In the genomic region with DNA sequence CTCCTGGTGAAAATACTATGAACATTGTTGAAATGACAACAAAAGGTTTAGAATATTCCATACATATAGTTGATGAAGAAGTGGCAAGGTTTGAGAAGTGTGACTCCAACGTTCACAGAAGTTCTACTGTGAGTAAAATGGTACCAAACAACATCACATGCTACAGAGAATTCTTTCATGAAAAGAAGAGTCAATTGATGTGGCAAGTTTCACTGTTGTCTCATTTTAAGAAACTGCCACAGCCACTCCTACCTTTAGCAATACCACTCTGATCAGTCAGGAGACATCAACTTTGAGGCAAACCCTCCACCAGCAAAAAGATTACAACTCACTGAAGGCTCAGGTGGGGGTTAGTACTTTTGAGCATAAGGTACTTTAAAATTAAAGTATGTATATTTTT, we compare ENCODE assay signal across 16 cellular contexts.
DNase-seq lines count a peak whose midpoint lies in the region; ATAC-seq, FAIRE-seq and TF ChIP-seq lines count a peak whose summit lies in the region.
"Had no signal": no experiment of that assay in that cellular context is flagged by ENCODE, and none has a peak within 500 bp of the region (broad histone marks: within the 10 kb centered on the region; RNA-seq: fewer than 3 reads in every experiment).

No MANE protein-coding gene starts in this region.

- H3K36me3 Mint-ChIP-seq in activated T-cell treated with anti-CD3 and anti-CD28 coated beads, Interleukin-2, amount 50 U/mL, for 24 hours (ENCODE audit: low read depth), result no peaks in the 10 kb centered on the region
- no peaks in the 10 kb centered on the region for H3K36me3 Mint-ChIP-seq in activated T-helper 17 cell treated with anti-CD3 and anti-CD28 coated beads, Interleukin-2, amount 50 U/mL, for 72 hours (ENCODE audit: low read depth)
- H3K36me3 Mint-ChIP-seq in stimulated activated effector memory CD8-positive, alpha-beta T cell treated with anti-CD3 and anti-CD28 coated beads, Interleukin-12 subunit alpha, Interleukin-12 subunit beta, amount 100 ng/mL, for 72 hours, result no peaks in the 10 kb centered on the region
- H3K36me3 Mint-ChIP-seq: CD4-positive, CD25-positive, alpha-beta regulatory T cell; CD8-positive, alpha-beta T cell had no signal

- peak; percentile 50 for FAIRE-seq in H54 (lab: Jason Lieb, UNC)
- FAIRE-seq: GM12878 had no signal

- no peak for TF ChIP-seq POLR2A in H54 (IDR thresholded peaks at IDR 0.05; ENCODE audit: low read depth, low read length)

- H3K4me1 Mint-ChIP-seq in activated T-cell treated with anti-CD3 and anti-CD28 coated beads, Interleukin-2, amount 50 U/mL, for 24 hours (ENCODE audit: low read depth), result peaks cover 10% of the 10 kb centered on the region
- H3K4me1 Mint-ChIP-seq in activated T-helper 17 cell treated with anti-CD3 and anti-CD28 coated beads, Interleukin-2, amount 50 U/mL, for 72 hours, result no peaks in the 10 kb centered on the region
- no peaks in the 10 kb centered on the region for H3K4me1 Mint-ChIP-seq in stimulated activated effector memory CD8-positive, alpha-beta T cell treated with anti-CD3 and anti-CD28 coated beads, Interleukin-12 subunit alpha, Interleukin-12 subunit beta, amount 100 ng/mL, for 72 hours
- H3K4me1 Mint-ChIP-seq: B cell; CD4-positive, CD25-positive, alpha-beta regulatory T cell had no signal

- H3K27me3 Mint-ChIP-seq in activated T-cell treated with anti-CD3 and anti-CD28 coated beads, Interleukin-2, amount 50 U/mL, for 24 hours, result peaks cover 11% of the 10 kb centered on the region
- H3K27me3 Mint-ChIP-seq in activated T-helper 17 cell treated with anti-CD3 and anti-CD28 coated beads, Interleukin-2, amount 50 U/mL, for 72 hours, result peaks cover 9% of the 10 kb centered on the region
- H3K27me3 Mint-ChIP-seq: B cell; CD4-positive, CD25-positive, alpha-beta regulatory T cell had no signal

- peak overlapping the region; percentile 54 for H3K27ac Mint-ChIP-seq in activated T-cell treated with anti-CD3 and anti-CD28 coated beads, Interleukin-2, amount 50 U/mL, for 24 hours
- H3K27ac Mint-ChIP-seq in activated T-helper 17 cell treated with anti-CD3 and anti-CD28 coated beads, Interleukin-2, amount 50 U/mL, for 72 hours, result no peak overlapping the region
- H3K27ac Mint-ChIP-seq in stimulated activated effector memory CD8-positive, alpha-beta T cell treated with anti-CD3 and anti-CD28 coated beads, Interleukin-12 subunit alpha, Interleukin-12 subunit beta, amount 100 ng/mL, for 72 hours, result no peak overlapping the region
- H3K27ac Mint-ChIP-seq: B cell; CD4-positive, CD25-positive, alpha-beta regulatory T cell; CD8-positive, alpha-beta T cell; GM23338; HFFc6 had no signal

- H3K4me3 Mint-ChIP-seq in activated T-cell treated with anti-CD3 and anti-CD28 coated beads, Interleukin-2, amount 50 U/mL, for 24 hours, result no peak overlapping the region
- H3K4me3 Mint-ChIP-seq in activated T-helper 17 cell treated with anti-CD3 and anti-CD28 coated beads, Interleukin-2, amount 50 U/mL, for 72 hours, result no peak overlapping the region
- no peak overlapping the region for H3K4me3 Mint-ChIP-seq in stimulated activated effector memory CD8-positive, alpha-beta T cell treated with anti-CD3 and anti-CD28 coated beads, Interleukin-12 subunit alpha, Interleukin-12 subunit beta, amount 100 ng/mL, for 72 hours
- H3K4me3 Mint-ChIP-seq: B cell; CD4-positive, CD25-positive, alpha-beta regulatory T cell; CD8-positive, alpha-beta T cell; GM23338; HFFc6 had no signal

- peaks cover 10% of the 10 kb centered on the region for H3K9me3 Mint-ChIP-seq in activated T-cell treated with anti-CD3 and anti-CD28 coated beads, Interleukin-2, amount 50 U/mL, for 24 hours
- peaks cover 11% of the 10 kb centered on the region for H3K9me3 Mint-ChIP-seq in activated T-helper 17 cell treated with anti-CD3 and anti-CD28 coated beads, Interleukin-2, amount 50 U/mL, for 72 hours
- H3K9me3 Mint-ChIP-seq in stimulated activated effector memory CD8-positive, alpha-beta T cell treated with anti-CD3 and anti-CD28 coated beads, Interleukin-12 subunit alpha, Interleukin-12 subunit beta, amount 100 ng/mL, for 72 hours, result peaks cover 5% of the 10 kb centered on the region

- DNase-seq in activated T-cell treated with anti-CD3 and anti-CD28 coated beads, Interleukin-2, amount 50 U/mL, for 24 hours, result no peak
- DNase-seq in activated T-cell treated with anti-CD3 and anti-CD28 coated beads for 4 hours (no peak), H54 (ENCODE audit: insufficient read length, low spot score) (no peak), SHP77 treated with DMSO at 0.1 percent for 48 hours (lab: John Stamatoyannopoulos, UW) (no peak)
- DNase-seq in stimulated activated effector memory CD8-positive, alpha-beta T cell treated with anti-CD3 and anti-CD28 coated beads, Interleukin-12 subunit alpha, Interleukin-12 subunit beta, amount 100 ng/mL, for 72 hours (ENCODE audit: low spot score in 2 of 2), result peak in 1 of 2 donors; percentile 35
- DNase-seq: Caco-2; CD4-positive, CD25-positive, alpha-beta regulatory T cell; CD8-positive, alpha-beta T cell; DMS153; DND-41; GDM1; HFFc6 had no signal

- peak; percentile 59 for ATAC-seq in activated T-helper 17 cell treated with anti-CD3 and anti-CD28 coated beads, Interleukin-2, amount 50 U/mL, for 72 hours (replicated peaks)
- peak; percentile 52 for ATAC-seq in stimulated activated effector memory CD8-positive, alpha-beta T cell treated with anti-CD3 and anti-CD28 coated beads, Interleukin-12 subunit alpha, Interleukin-12 subunit beta, amount 100 ng/mL, for 72 hours
- ATAC-seq: CD8-positive, alpha-beta T cell; GM12878; GM23338 had no signal
